25 cellular contexts compared by ENCODE assay signal in the genomic region with DNA sequence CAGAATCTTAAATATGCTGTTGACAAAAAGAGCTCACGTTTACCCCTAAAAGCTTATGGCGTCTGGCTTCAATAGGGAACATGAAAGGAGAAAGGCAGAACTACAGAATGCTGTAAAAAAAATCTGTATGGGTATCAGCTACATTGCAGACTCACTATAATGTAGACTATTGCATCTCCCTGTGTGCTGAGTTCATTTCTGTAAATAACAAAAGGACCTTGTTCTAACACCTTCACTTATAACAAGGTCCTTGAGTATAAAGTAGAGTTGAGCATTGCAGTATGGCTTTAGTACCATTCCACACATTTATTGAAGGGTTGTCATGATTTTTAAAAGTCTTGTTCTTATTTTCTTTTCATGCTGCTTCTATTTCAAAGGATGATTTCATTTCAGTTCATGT.
"Had no signal": no experiment of that assay in that cellular context is flagged by ENCODE, and none has a peak within 500 bp of the region (broad histone marks: within the 10 kb centered on the region; RNA-seq: fewer than 3 reads in every experiment).

No MANE protein-coding gene starts in this region.

- H3K36me3 ChIP-seq: esophagus squamous epithelium, gastrocnemius medialis, heart right ventricle, left ventricle myocardium inferior, lower lobe of right lung had no signal

- H3K9me3 ChIP-seq: esophagus squamous epithelium, gastrocnemius medialis, left ventricle myocardium inferior, lower lobe of right lung, mucosa of descending colon had no signal

- H3K27ac ChIP-seq: coronary artery, epithelial cell of prostate, esophagus squamous epithelium, gastrocnemius medialis, heart right ventricle, lower lobe of right lung had no signal

- H3K4me3 ChIP-seq: coronary artery, dorsolateral prefrontal cortex, esophagus squamous epithelium, gastrocnemius medialis, heart right ventricle, left ventricle myocardium inferior, lower lobe of right lung, mucosa of descending colon had no signal

- H3K27me3 ChIP-seq: dorsolateral prefrontal cortex, esophagus squamous epithelium, gastrocnemius medialis, heart right ventricle had no signal

- ATAC-seq: esophagus mucosa; naive thymus-derived CD8-positive, alpha-beta T cell had no signal

- DNase-seq: dermis blood vessel endothelial cell; dorsolateral prefrontal cortex; effector CD4-positive, alpha-beta T cell; effector memory CD4-positive, alpha-beta T cell; endodermal cell; erythroblast; esophagus squamous epithelium; foreskin fibroblast; foreskin melanocyte; gastrocnemius medialis; glutamatergic neuron; head of caudate nucleus; heart right ventricle; hippocampal formation; kidney; kidney glomerular epithelial cell; left ventricle myocardium inferior; lower lobe of right lung; mesenchymal stem cell; naive B cell; naive thymus-derived CD8-positive, alpha-beta T cell had no signal

- H3K4me1 ChIP-seq: esophagus squamous epithelium, lower lobe of right lung had no signal
